In the genomic region with DNA sequence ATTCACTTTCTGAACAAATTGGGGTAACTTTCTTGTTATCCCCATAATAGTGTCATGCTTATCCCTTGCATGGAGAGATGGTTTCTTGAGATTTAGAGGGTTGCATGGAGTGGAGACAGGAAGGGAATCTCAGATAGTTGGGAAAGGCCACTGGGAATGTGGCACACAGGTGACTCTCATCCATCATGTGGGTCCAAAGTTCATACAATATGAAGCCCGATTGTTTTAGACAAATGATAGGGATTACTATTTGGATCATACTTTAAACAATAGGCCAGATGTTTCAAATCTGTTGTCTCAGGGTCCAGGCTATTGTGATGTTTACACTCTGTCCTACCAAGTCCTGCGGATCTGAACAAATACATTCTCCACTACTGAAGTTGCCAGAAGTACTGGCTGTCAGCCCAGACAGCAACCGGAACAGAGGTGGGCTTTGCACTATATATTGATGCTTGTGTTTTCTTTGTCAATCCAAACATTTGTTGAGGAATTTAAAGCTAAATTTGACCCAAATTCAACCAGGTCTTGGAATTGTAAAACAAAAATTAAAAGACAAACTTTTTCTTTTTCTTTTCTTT, we compare ENCODE assay signal across 26 cellular contexts.
"Had no signal": no experiment of that assay in that cellular context is flagged by ENCODE, and none has a peak within 500 bp of the region (broad histone marks: within the 10 kb centered on the region; RNA-seq: fewer than 3 reads in every experiment).

No MANE protein-coding gene starts in this region.

- H3K4me1 Mint-ChIP-seq: immature natural killer cell; naive B cell; natural killer cell; nephron progenitor cell; neural progenitor cell; stimulated activated naive B cell treated with anti-CD40 and anti-IgM and Interleukin-4, amounts not matched to agents 10 μg/mL and 1 μg/mL and 100 μg/mL, for 72 hours had no signal

- H3K27ac Mint-ChIP-seq: immature natural killer cell; mesothelial cell of epicardium; naive B cell; natural killer cell; nephron progenitor cell; neural progenitor cell; stimulated activated naive B cell treated with anti-CD40 and anti-IgM and Interleukin-4, amounts not matched to agents 10 μg/mL and 1 μg/mL and 100 μg/mL, for 72 hours had no signal

- H3K36me3 Mint-ChIP-seq: immature natural killer cell; mesothelial cell of epicardium; naive B cell; natural killer cell; neural progenitor cell; stimulated activated naive B cell treated with anti-CD40 and anti-IgM and Interleukin-4, amounts not matched to agents 10 μg/mL and 1 μg/mL and 100 μg/mL, for 72 hours had no signal

- ATAC-seq: left colon; left lung; natural killer cell; psoas muscle; sciatic nerve; stimulated activated naive B cell treated with anti-CD40 and anti-IgM and Interleukin-4, amounts not matched to agents 10 μg/mL and 1 μg/mL and 100 μg/mL, for 72 hours; stimulated activated naive CD8-positive, alpha-beta T cell treated with anti-CD3 and anti-CD28 coated beads, Interleukin-15, Interleukin-2, amounts not matched to agents 100 U/mL and 50 U/mL, for 24 hours had no signal

- H3K4me3 Mint-ChIP-seq: immature natural killer cell; mesothelial cell of epicardium; naive B cell; natural killer cell; nephron progenitor cell; neural progenitor cell; stimulated activated naive B cell treated with anti-CD40 and anti-IgM and Interleukin-4, amounts not matched to agents 10 μg/mL and 1 μg/mL and 100 μg/mL, for 72 hours had no signal

- DNase-seq: immature natural killer cell; kidney; left colon; left lung; naive B cell; natural killer cell; nephron progenitor cell; occipital lobe; psoas muscle; stimulated activated CD4-positive, alpha-beta T cell treated with anti-CD3 and anti-CD28 coated beads, Interleukin-12 subunit alpha, Interleukin-12 subunit beta, amount 100 ng/mL, for 4 hours; stimulated activated CD4-positive, alpha-beta T cell treated with anti-CD3 and anti-CD28 coated beads, Interleukin-15, amount 100 ng/mL, for 24 hours; stimulated activated CD4-positive, alpha-beta T cell treated with anti-CD3 and anti-CD28 coated beads, Interleukin-2, amount 100 ng/mL, for 24 hours; stimulated activated CD4-positive, alpha-beta T cell treated with anti-CD3 and anti-CD28 coated beads, Interleukin-4, amount 100 ng/mL, for 1 hour; stimulated activated naive B cell treated with anti-CD40 and anti-IgM and Interleukin-4, amounts not matched to agents 10 μg/mL and 1 μg/mL and 100 μg/mL, for 72 hours; stimulated activated naive CD8-positive, alpha-beta T cell treated with anti-CD3 and anti-CD28 coated beads, Interleukin-15, Interleukin-2, amounts not matched to agents 100 U/mL and 50 U/mL, for 24 hours; stomach; testis; thyroid gland; transverse colon; upper lobe of left lung had no signal

- H3K9me3 Mint-ChIP-seq: mesothelial cell of epicardium; naive B cell; natural killer cell; nephron progenitor cell; neural progenitor cell; stimulated activated naive B cell treated with anti-CD40 and anti-IgM and Interleukin-4, amounts not matched to agents 10 μg/mL and 1 μg/mL and 100 μg/mL, for 72 hours had no signal

- H3K4me3 ChIP-seq: left lung, lung, neural progenitor cell, psoas muscle, skin epidermis, stomach, testis, thyroid gland, transverse colon, upper lobe of left lung, vagina had no signal
